8 cellular contexts compared by ENCODE assay signal in genomic region chr12:54596526-54596946, GRCh38. TPM values are rescaled to one million over a fixed set of nuclear protein-coding genes. Genes with fewer than 3 reads are reported as not detected.
DNase-seq lines count a peak whose midpoint lies in the region; ATAC-seq and TF ChIP-seq lines count a peak whose summit lies in the region.

No MANE protein-coding gene starts in this region.

- POLR2A ChIA-PET in T-cell (lab: Charles Lee), result no interaction called here

- H3K27ac ChIP-seq in smooth muscle cell (ENCODE audit: low read depth), result no peak overlapping the region

- H3K27ac Mint-ChIP-seq in T-cell, result no peak overlapping the region

- no peaks in the 10 kb centered on the region for H3K9me3 ChIP-seq in smooth muscle cell (replicated peaks; ENCODE audit: low read depth)

- no peak overlapping the region for H3K9ac ChIP-seq in smooth muscle cell (ENCODE audit: low read depth)

- peaks cover 6 to 11% (median 6%) of the 10 kb centered on the region in 3 donors for H3K4me1 Mint-ChIP-seq in T-cell

- no peak overlapping the region for H3K4me3 Mint-ChIP-seq in T-cell

- WGBS in smooth muscle cell (ENCODE audit: low lambda C conversion rate), result 34% methylated on average over 3 of the region's 3 CpGs

- H3K4me2 ChIP-seq in smooth muscle cell, result no peak overlapping the region

- no peaks in the 10 kb centered on the region for H3K36me3 ChIP-seq in smooth muscle cell (ENCODE audit: low read depth)

- TF ChIP-seq CTCF in astrocyte of the cerebellum (IDR thresholded peaks at IDR 0.05; ENCODE audit: low read depth, low read length, missing control alignments), result peak; percentile 94
- TF ChIP-seq CTCF in smooth muscle cell (IDR thresholded peaks at IDR 0.05; ENCODE audit: borderline replicate concordance, insufficient read depth, poor library complexity, severe bottlenecking), result peak; percentile 90

- peak in 3 of 4 experiments; percentile 38 to 50 (median 46) for ATAC-seq in T-cell (replicated peaks in 1 of 4)
- ATAC-seq in GM21526 (IDR thresholded peaks at IDR 0.05; ENCODE audit: low FRiP score, unreplicated experiment), result no peak
- ATAC-seq in HG03159 (IDR thresholded peaks at IDR 0.05; ENCODE audit: unreplicated experiment), result no peak

- H3K27me3 Mint-ChIP-seq in T-cell, result peaks cover 25% of the 10 kb centered on the region in 2 donors

- H3K79me2 ChIP-seq in smooth muscle cell (ENCODE audit: low read depth), result no peaks in the 10 kb centered on the region

- no peak overlapping the region for H2AFZ ChIP-seq in smooth muscle cell (ENCODE audit: low read depth)

- peaks cover 19% of the 10 kb centered on the region for H3K27me3 ChIP-seq in smooth muscle cell (ENCODE audit: low read depth)

- no peaks in the 10 kb centered on the region for H3K36me3 Mint-ChIP-seq in T-cell

- no peaks in the 10 kb centered on the region for H3K4me1 ChIP-seq in smooth muscle cell (ENCODE audit: low read depth)

- DNase-seq in DMS53 treated with DMSO at 0.1 percent for 48 hours (lab: John Stamatoyannopoulos, UW; ENCODE audit: unreplicated experiment) (peak; percentile 53), KBM-7 (peak; percentile 80), T-cell (peak in 25 of 34 experiments; percentile 11 to 52 (median 32)), astrocyte of the cerebellum (ENCODE audit: low read depth) (peak; percentile 41), hippocampal formation (lab: John Stamatoyannopoulos, UW) (peak; percentile 37 to 47), smooth muscle cell (lab: John Stamatoyannopoulos, UW; ENCODE audit: unreplicated experiment) (peak; percentile 15)

- in situ Hi-C loops in KBM-7 (cut with MboI; ENCODE audit: low pct_unique_long_range_greater_than_20kb, low sequenced_read_pairs) (no loop called here), astrocyte of the cerebellum (cut with HindIII; ENCODE audit: low sequenced_read_pairs) (no loop called here)

- CTCF ChIA-PET in T-cell (lab: Charles Lee), result interaction anchor here (0.6 to 1.9 kb wide), 4 partner anchors 10 to 21 kb away, joined by 3 to 12 read pairs (median 4); no protein-coding TSS in a partner anchor

- H3K4me3 ChIP-seq in astrocyte of the cerebellum (ENCODE audit: low read depth, low read length) (no peak overlapping the region), smooth muscle cell (no peak overlapping the region)

- no peaks in the 10 kb centered on the region for H3K9me3 Mint-ChIP-seq in T-cell

- no peaks in the 10 kb centered on the region for H3F3A ChIP-seq in smooth muscle cell (ENCODE audit: low read depth)

- H4K20me1 ChIP-seq in smooth muscle cell (ENCODE audit: low read depth), result no peaks in the 10 kb centered on the region

RNA-seq across cellular contexts. Expression of gene PPP1R1A, which starts 8.1 kb away (rescaled TPM):
- total RNA-seq in T-cell, result not detected
- total RNA-seq in smooth muscle cell, result not detected in 2 replicates
- polyA plus RNA-seq in smooth muscle cell, result 0.31 TPM in 1 of 2 replicates, not detected in the other

RNA-seq across cellular contexts. Expression of gene LACRT, which starts 38.2 kb away (rescaled TPM):
- total RNA-seq in T-cell (not detected), smooth muscle cell (not detected in 2 replicates)
- not detected in 2 replicates for polyA plus RNA-seq in smooth muscle cell

RNA-seq across cellular contexts. Expression of gene PDE1B, which starts 47.1 kb away (rescaled TPM):
- total RNA-seq in T-cell (10 to 100 TPM in 2 of 5 donors, 1 to 10 TPM in 3; 3.5 to 13.2 (median 5.4) TPM), smooth muscle cell (0.04 TPM in 1 of 2 replicates, not detected in the other)
- not detected in 2 replicates for polyA plus RNA-seq in smooth muscle cell

RNA-seq across cellular contexts. Expression of gene DCD, which starts 51.6 kb away (rescaled TPM):
- total RNA-seq in T-cell (not detected), smooth muscle cell (not detected in 2 replicates)
- not detected in 2 replicates for polyA plus RNA-seq in smooth muscle cell

Comparison
In these comparisons a context has a peak if more than half of its experiments do, and no peak if none do; other contexts are left out.
1. DNase-seq: peak in every context shown above with its lines; median percentile 80 in KBM-7; 53 in DMS53 treated with DMSO at 0.1 percent for 48 hours; 42 in hippocampal formation; 41 in astrocyte of the cerebellum; 32 in T-cell; 15 in smooth muscle cell.
2. ATAC-seq: peak in T-cell (3 of 4); none in GM21526 (single experiment) and HG03159 (single experiment).